Comparison of ENCODE assay signal across 8 cellular contexts in genomic region chrX:12949927-12950656, GRCh38. TPM values are rescaled to one million over a fixed set of nuclear protein-coding genes. Genes with fewer than 3 reads are reported as not detected.
DNase-seq lines count a peak whose midpoint lies in the region; ATAC-seq and TF ChIP-seq lines count a peak whose summit lies in the region.

No MANE protein-coding gene starts in this region.

- DNase-seq in Ammon's horn (ENCODE audit: low spot score) (peak; percentile 87), KG1 (lab: John Stamatoyannopoulos, UW) (peak; percentile 13), caudate nucleus (lab: John Stamatoyannopoulos, UW) (peak in 59 of 61 donors; percentile 2 to 91 (median 60)), lower leg skin (ENCODE audit: low spot score in 2 of 2) (peak; percentile 86 to 95), GM19238 (ENCODE audit: insufficient read length, low spot score) (no peak)
- DNase-seq in stimulated activated CD4-positive, alpha-beta T cell treated with anti-CD3 and anti-CD28 coated beads, TNF-alpha, amount 100 ng/mL, for 4 hours (ENCODE audit: low read depth in 3 of 3), result peak; percentile 49 to 73 (median 67)

- intact Hi-C loops in lower leg skin (cut with DNase I; ENCODE audit: low total_unique reads), result loop anchor here (10.0 kb wide), 1 partner anchor 535 kb away; no protein-coding TSS in a partner anchor

- H3K4me3 ChIP-seq in lower leg skin (ENCODE audit: low read depth, poor library complexity, severe bottlenecking), result no peak overlapping the region

- no peak for TF ChIP-seq CTCF in lower leg skin (IDR thresholded peaks at IDR 0.05)

- peak overlapping the region; percentile 75 for H3K27ac ChIP-seq in caudate nucleus (ENCODE audit: low read depth, low read length)

- WGBS in lower leg skin, 2 donors, result 51 to 54% methylated on average over 11 of the region's 11 CpGs

- peak; percentile 56 for ATAC-seq in GM19463 (IDR thresholded peaks at IDR 0.05; ENCODE audit: unreplicated experiment)
- ATAC-seq in activated CD4-positive, CD25-positive, alpha-beta regulatory T cell treated with anti-CD3 and anti-CD28 coated beads, Interleukin-2, amount 50 U/mL, for 24 hours, result peak; percentile 71 to 79

- TF ChIP-seq POLR2A in lower leg skin (IDR thresholded peaks at IDR 0.05), result no peak

RNA-seq across cellular contexts. Expression of gene TMSB4X, which starts 24.8 kb away (rescaled TPM):
- 1,000 to 10,000 TPM; 1,261 to 2,736 (median 1,532) TPM for total RNA-seq in lower leg skin

RNA-seq across cellular contexts. Expression of gene TLR8, which starts 43.7 kb away (rescaled TPM):
- under 1 TPM; 0.08 to 0.84 (median 0.52) TPM for total RNA-seq in lower leg skin
